ENCODE assay signal across 8 cellular contexts in the genomic region with DNA sequence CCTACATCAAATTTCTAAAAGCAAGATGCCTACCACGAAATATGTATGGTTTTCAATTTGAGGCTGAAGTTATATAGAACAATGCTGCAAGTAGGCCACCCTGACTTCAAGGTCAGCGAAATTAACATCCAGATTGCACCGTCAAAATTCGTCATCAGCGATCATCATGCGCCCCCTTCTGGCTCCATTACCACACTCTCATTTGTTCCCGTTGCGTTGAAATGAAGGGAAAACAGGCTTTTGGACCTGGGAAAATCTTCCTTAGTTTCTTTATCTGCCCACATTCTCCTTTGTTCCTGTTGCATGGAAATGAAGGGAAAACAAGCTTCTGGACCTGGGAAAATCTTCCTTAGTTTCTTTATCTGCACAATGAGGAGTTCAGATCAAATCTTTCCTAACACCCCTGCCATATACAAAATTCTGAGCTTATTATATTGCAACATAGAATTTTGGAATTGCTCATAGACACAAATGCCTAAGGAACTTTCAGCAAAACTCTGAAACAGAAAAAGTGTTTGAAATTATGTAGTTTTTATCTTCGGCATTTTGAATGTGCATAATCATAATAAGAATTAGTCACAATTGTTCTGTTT.
DNase-seq lines count a peak whose midpoint lies in the region; ATAC-seq and TF ChIP-seq lines count a peak whose summit lies in the region.

No MANE protein-coding gene starts in this region.

- CTCF ChIA-PET in activated B cell treated with CpG ODN at 0.5 μM for 24 hours (lab: Charles Lee) = interaction anchor here (0.9 to 2.6 kb wide), 6 partner anchors 10 to 269 kb away, joined by 3 to 20 read pairs (median 4); no protein-coding TSS in a partner anchor

- peaks cover 3% of the 10 kb centered on the region for H3K4me1 Mint-ChIP-seq in activated B cell treated with CpG ODN at 0.5 μM for 24 hours

- ATAC-seq in activated B cell treated with CpG ODN at 0.5 μM for 24 hours (ENCODE audit: low read depth) = peak; percentile 28
- ATAC-seq in right lobe of liver = peak; percentile 75 to 84 (median 82)
- no peak for ATAC-seq in HG03095 (IDR thresholded peaks at IDR 0.05; ENCODE audit: unreplicated experiment)

- TF ChIP-seq CTCF in C4-2B (conservative IDR thresholded peaks at IDR 0.05) (peak; percentile 89), activated B cell treated with CpG ODN at 0.5 μM for 24 hours (IDR thresholded peaks at IDR 0.05) (no peak), right lobe of liver (IDR thresholded peaks at IDR 0.05) (peak; percentile 53 to 76 (median 71))

- H3K27me3 ChIP-seq in right lobe of liver = no peaks in the 10 kb centered on the region

- H3K27ac Mint-ChIP-seq in activated B cell treated with CpG ODN at 0.5 μM for 24 hours = no peak overlapping the region

- peak; percentile 22 for DNase-seq in HK-2 (ENCODE audit: unreplicated experiment)
- no peak for DNase-seq in activated B cell treated with CpG ODN at 0.5 μM for 24 hours
- DNase-seq in central memory CD4-positive, alpha-beta T cell = peak; percentile 47
- peak in 2 of 3 donors; percentile 27 to 52 for DNase-seq in right lobe of liver
- peak; percentile 52 for DNase-seq in stimulated activated CD8-positive, alpha-beta memory T cell treated with anti-CD3 and anti-CD28 coated beads, Interleukin-12 subunit alpha, Interleukin-12 subunit beta, amount 100 ng/mL, for 1 hour (ENCODE audit: low read depth)
- DNase-seq in posterior vena cava (ENCODE audit: low spot score) = no peak

- H3K27me3 Mint-ChIP-seq in activated B cell treated with CpG ODN at 0.5 μM for 24 hours = peaks cover 19% of the 10 kb centered on the region

- no peak overlapping the region for H3K27ac ChIP-seq in C4-2B
- H3K27ac ChIP-seq in right lobe of liver = no peak overlapping the region

- no peaks in the 10 kb centered on the region for H3K36me3 Mint-ChIP-seq in activated B cell treated with CpG ODN at 0.5 μM for 24 hours (ENCODE audit: low read depth)

- H3K4me1 ChIP-seq in right lobe of liver = no peaks in the 10 kb centered on the region

- no peaks in the 10 kb centered on the region for H3K9me3 Mint-ChIP-seq in activated B cell treated with CpG ODN at 0.5 μM for 24 hours

- POLR2A ChIA-PET in activated B cell treated with CpG ODN at 0.5 μM for 24 hours (lab: Charles Lee) = no interaction called here

- H3K36me3 ChIP-seq in right lobe of liver = no peaks in the 10 kb centered on the region

- 7% methylated on average over 9 of the region's 9 CpGs for WGBS in right lobe of liver (ENCODE audit: insufficient coverage, low coverage, low lambda C conversion rate, missing lambda C conversion rate)

- intact Hi-C loops in activated B cell treated with CpG ODN at 0.5 μM for 24 hours (cut with micrococcal nuclease) (loop anchor here (1.0 kb wide), 4 partner anchors 98 to 569 kb away; partner anchors contain the start of gene PRKCQ), right lobe of liver (cut with DNase I) (loop anchor here in 1 of 2 donors (10.0 kb wide), 1 partner anchor 736 kb away; the partner anchor contains the start of gene SFMBT2), posterior vena cava (cut with DNase I) (no loop called here)

- no peak for TF ChIP-seq POLR2A in right lobe of liver (IDR thresholded peaks at IDR 0.05)

- no peaks in the 10 kb centered on the region for H3K9me3 ChIP-seq in right lobe of liver

- no peak overlapping the region for H3K4me3 Mint-ChIP-seq in activated B cell treated with CpG ODN at 0.5 μM for 24 hours

- no peak overlapping the region for H3K4me3 ChIP-seq in right lobe of liver

Comparison
In these comparisons a context has a peak if more than half of its experiments do, and no peak if none do; other contexts are left out.
1. DNase-seq: peak in HK-2 (single experiment), central memory CD4-positive, alpha-beta T cell (single experiment), right lobe of liver (2 of 3) and stimulated activated CD8-positive, alpha-beta memory T cell treated with anti-CD3 and anti-CD28 coated beads, Interleukin-12 subunit alpha, Interleukin-12 subunit beta, amount 100 ng/mL, for 1 hour (single experiment); none in activated B cell treated with CpG ODN at 0.5 μM for 24 hours (single experiment) and posterior vena cava (single experiment).